In genomic region chr17:7475764-7476422, GRCh38 we compare ENCODE assay signal across 10 cellular contexts. TPM values are rescaled to one million over a fixed set of nuclear protein-coding genes. Genes with fewer than 3 reads are reported as not detected.
A peak's percentile ranks its signal among the peaks of the same experiment; 100 is the strongest.
DNase-seq lines count a peak whose midpoint lies in the region; ATAC-seq, FAIRE-seq and TF ChIP-seq lines count a peak whose summit lies in the region.
"Had no signal": no experiment of that assay in that cellular context is flagged by ENCODE, and none has a peak within 500 bp of the region (broad histone marks: within the 10 kb centered on the region; RNA-seq: fewer than 3 reads in every experiment).

No MANE protein-coding gene starts in this region.

- intact Hi-C loops in GM12878 (cut with micrococcal nuclease; ENCODE audit: unreplicated experiment): no loop called here

- no peak overlapping the region for H3K27ac ChIP-seq in GM12878 (ENCODE audit: control insufficient read depth, insufficient read depth)
- peak overlapping the region; percentile 100 for H3K27ac ChIP-seq in hepatocyte
- peak overlapping the region; percentile 97 for H3K27ac ChIP-seq in stomach smooth muscle (ENCODE audit: low read length)

- in situ Hi-C loops in GM12878 (cut with MboI): no loop called here

- ATAC-seq in GM12878 (no peak), GM21786 (IDR thresholded peaks at IDR 0.05; ENCODE audit: unreplicated experiment) (no peak), HG02884 (IDR thresholded peaks at IDR 0.05; ENCODE audit: unreplicated experiment) (no peak)

- CTCF ChIA-PET in GM12878 (lab: Yijun Ruan, JAX): interaction anchor here (0.8 to 6.2 kb wide), 7 partner anchors 9 to 120 kb away, joined by 3 to 17 read pairs (median 4); partner anchors contain the start of genes SENP3 and TMEM102

- H3K4me3 ChIP-seq in Loucy (ENCODE audit: low read length, poor library complexity, severe bottlenecking): peak overlapping the region; percentile 82
- H3K4me3 ChIP-seq in GM12878: no peak overlapping the region
- H3K4me3 ChIP-seq in hepatocyte: no peak overlapping the region
- H3K4me3 ChIP-seq in stomach smooth muscle (ENCODE audit: low read length in 2 of 2): peak overlapping the region in 1 of 2 donors; percentile 92

- RAD21 ChIA-PET in GM12878 (lab: Charles Lee; ENCODE audit: unreplicated experiment): interaction anchor here (0.7 to 1.6 kb wide), 4 partner anchors 33 to 113 kb away, joined by 3 to 5 read pairs (median 3); no protein-coding TSS in a partner anchor

- FAIRE-seq in GM12878 (lab: Jason Lieb, UNC): no peak

- H4K20me1 ChIP-seq in Loucy (ENCODE audit: insufficient read depth, low read length, poor library complexity, severe bottlenecking) (peaks cover 24% of the 10 kb centered on the region), GM12878 (ENCODE audit: control insufficient read depth, insufficient read depth) (peaks cover 2% of the 10 kb centered on the region; the same call in 1 of the 2 replicates), hepatocyte (ENCODE audit: insufficient read depth, poor library complexity, severe bottlenecking) (peaks cover 41% of the 10 kb centered on the region)

- no peak for TF ChIP-seq RAD21 in GM12878 (IDR thresholded peaks at IDR 0.05; ENCODE audit: insufficient read depth, low read depth, low read length)

- H3K79me2 ChIP-seq in Loucy (ENCODE audit: insufficient read depth, low read length) (peaks cover 86% of the 10 kb centered on the region), GM12878 (ENCODE audit: control insufficient read depth, insufficient read depth, low read length) (peaks cover 31% of the 10 kb centered on the region), hepatocyte (peaks cover 89% of the 10 kb centered on the region)

- no peak overlapping the region for H2AFZ ChIP-seq in Loucy (ENCODE audit: low read length)
- no peak overlapping the region for H2AFZ ChIP-seq in GM12878 (ENCODE audit: control insufficient read depth, low read depth, low read length)
- no peak overlapping the region for H2AFZ ChIP-seq in hepatocyte

- SMC1A ChIA-PET in GM12878 (lab: Charles Lee; ENCODE audit: uncharacterized antibody, unreplicated experiment): interaction anchor here (0.9 to 2.0 kb wide), 6 partner anchors 11 to 71 kb away, joined by 3 to 5 read pairs (median 3); partner anchors contain the start of gene TMEM102

- 90% methylated on average over 15 of the region's 15 CpGs for WGBS in GM12878 (ENCODE audit: insufficient coverage, insufficient replicate concordance, low lambda C conversion rate, missing lambda C conversion rate)
- WGBS in hepatocyte (ENCODE audit: low lambda C conversion rate, missing lambda C conversion rate): 81% methylated on average over 15 of the region's 15 CpGs

- H3K4me2 ChIP-seq in Loucy (ENCODE audit: low read depth, low read length, poor library complexity, severe bottlenecking) (peak overlapping the region; percentile 83), GM12878 (ENCODE audit: control insufficient read depth, insufficient read depth) (no peak overlapping the region), hepatocyte (peak overlapping the region; percentile 94)

- TF ChIP-seq EP300 in GM12878 (IDR thresholded peaks at IDR 0.05; ENCODE audit: borderline replicate concordance in 1 of 2, control insufficient read depth in 1 of 2, low read depth in 2 of 2, low read length in 2 of 2): no peak

- no peaks in the 10 kb centered on the region for H3F3A ChIP-seq in Loucy (ENCODE audit: low read depth)

- H3K4me1 ChIP-seq in Loucy (ENCODE audit: insufficient read depth, low read length, poor library complexity, severe bottlenecking): peaks cover 45% of the 10 kb centered on the region
- H3K4me1 ChIP-seq in GM12878 (ENCODE audit: control insufficient read depth, insufficient read depth, low read length): peaks cover 11% of the 10 kb centered on the region
- H3K4me1 ChIP-seq in hepatocyte (ENCODE audit: insufficient read depth): peaks cover 36% of the 10 kb centered on the region
- peaks cover 54% of the 10 kb centered on the region for H3K4me1 ChIP-seq in stomach smooth muscle (ENCODE audit: control insufficient read depth, insufficient read depth, low read length)

- no peaks in the 10 kb centered on the region for H3K9me2 ChIP-seq in Loucy (replicated peaks; ENCODE audit: low read depth, low read length)
- no peaks in the 10 kb centered on the region for H3K9me2 ChIP-seq in hepatocyte (replicated peaks; ENCODE audit: insufficient read depth)

- no peak for TF ChIP-seq POLR2A in GM12878 (IDR thresholded peaks at IDR 0.05; ENCODE audit: low read depth, low read length)

- H3K27me3 ChIP-seq in Loucy (ENCODE audit: insufficient read depth, low read length, poor library complexity, severe bottlenecking) (no peaks in the 10 kb centered on the region), GM12878 (replicated peaks in 1 of 2; ENCODE audit: control insufficient read depth in 2 of 2, insufficient read depth in 2 of 2, low read length in 1 of 2) (no peaks in the 10 kb centered on the region), hepatocyte (no peaks in the 10 kb centered on the region), stomach smooth muscle (ENCODE audit: control insufficient read depth in 1 of 2, insufficient read depth in 2 of 2, low read length in 2 of 2) (no peaks in the 10 kb centered on the region)

- TF ChIP-seq CTCF in Loucy (conservative IDR thresholded peaks at IDR 0.05; ENCODE audit: low read length) (no peak), GM12878 (IDR thresholded peaks at IDR 0.05 in 2 of 3, conservative IDR thresholded peaks at IDR 0.05 in 1 of 3; ENCODE audit: control insufficient read depth in 2 of 3, extremely low read depth in 1 of 3, insufficient read depth in 1 of 3, low read depth in 3 of 3, low read length in 3 of 3) (no peak), hepatocyte (IDR thresholded peaks at IDR 0.05; ENCODE audit: poor library complexity) (no peak)

- H3K9me3 ChIP-seq in Loucy (ENCODE audit: insufficient read depth, low read depth, low read length) (no peaks in the 10 kb centered on the region), GM12878 (replicated peaks; ENCODE audit: control insufficient read depth, insufficient read depth, low read length) (no peaks in the 10 kb centered on the region), hepatocyte (ENCODE audit: low read depth) (no peaks in the 10 kb centered on the region), stomach smooth muscle (ENCODE audit: control insufficient read depth in 2 of 2, low read length in 2 of 2) (no peaks in the 10 kb centered on the region)

- no peaks in the 10 kb centered on the region for H3K36me3 ChIP-seq in Loucy (ENCODE audit: insufficient read depth, low read length)
- no peaks in the 10 kb centered on the region for H3K36me3 ChIP-seq in GM12878 (ENCODE audit: control insufficient read depth in 2 of 2, insufficient read depth in 2 of 2, low read length in 1 of 2)
- no peaks in the 10 kb centered on the region for H3K36me3 ChIP-seq in hepatocyte (replicated peaks; ENCODE audit: insufficient read depth, low read depth)
- H3K36me3 ChIP-seq in stomach smooth muscle (ENCODE audit: control insufficient read depth in 2 of 2, insufficient read depth in 2 of 2, low read length in 2 of 2): peaks cover 0 to 2% of the 10 kb centered on the region in 2 donors

- H3K9ac ChIP-seq in Loucy (ENCODE audit: low read depth, low read length, poor library complexity, severe bottlenecking): peak overlapping the region; percentile 21
- no peak overlapping the region for H3K9ac ChIP-seq in GM12878 (ENCODE audit: control insufficient read depth, insufficient read depth, low read length)
- H3K9ac ChIP-seq in stomach smooth muscle (ENCODE audit: low read length in 2 of 2): peak overlapping the region in 1 of 2 donors; percentile 51

- DNase-seq in GM12878 (ENCODE audit: low read depth, low spot score) (no peak), hepatocyte (ENCODE audit: low spot score) (peak; percentile 61), RKO (ENCODE audit: low spot score) (no peak), NCI-H1105 treated with DMSO at 0.1 percent for 48 hours (lab: John Stamatoyannopoulos, UW) (no peak)
- DNase-seq: central memory CD4-positive, alpha-beta T cell had no signal

- POLR2A ChIA-PET in GM12878 (lab: Charles Lee): interaction anchor here (0.6 to 2.1 kb wide), 6 partner anchors 9 to 40 kb away, joined by 3 to 9 read pairs (median 5); partner anchors contain the start of gene TMEM102

- BruUV-seq in GM12878 (replicated peaks; lab: Mats Ljungman, UMichigan): TSS peak; percentile 45

RNA-seq across cellular contexts. Expression of gene ZBTB4, which starts 3.5 kb away (rescaled TPM):
- 26.9 and 29.2 TPM in 2 replicates for total RNA-seq in GM12878 (2013; cell fraction: nucleolus; rRNA removed)
- total RNA-seq in GM12878 (2014; rRNA removed) (7.6 and 8.3 TPM in 2 replicates), GM12878 (2014; rRNA removed; fragmentation: Illumina TruSeq; extraction: Trizol) (6.1 and 6.2 TPM in 2 replicates), GM12878 (2021) (14.9 and 15.1 TPM in 2 replicates), hepatocyte (22.7 and 27.1 TPM in 2 replicates)
- polyA plus RNA-seq in GM12878 (2011; ENCODE audit: low read depth): 6.7 TPM
- polyA plus RNA-seq in GM12878 (2011; rRNA removed) (7.6 and 8.9 TPM in 2 replicates), GM12878 (2014; fragmentation: Illumina TruSeq; extraction: Trizol) (9.2 and 9.4 TPM in 2 replicates), GM12878 (2014; fragmentation: Nextera tagmentation; extraction: Ambion mirVana) (1 to 10 TPM; 2.0 to 3.0 TPM), GM12878 (2014; rRNA removed) (8.9 and 9.7 TPM in 2 replicates), GM12878 (2016; fragmentation: Nextera tagmentation; extraction: Ambion mirVana) (1 to 10 TPM; 4.3 to 4.6 TPM), hepatocyte (20.8 and 21.5 TPM in 2 replicates)
- polyA plus RNA-seq in GM12878 (2011; cell fraction: cytosol; rRNA removed): 8.8 and 9.3 TPM in 2 replicates
- polyA plus RNA-seq in GM12878 (2011; cell fraction: nucleus; rRNA removed): 26.2 and 29.9 TPM in 2 replicates
- polyA plus RNA-seq in GM12878 (2012): 14.6 and 15.8 TPM in 2 replicates
- polyA minus RNA-seq in GM12878 (2011; rRNA and poly(A)+ RNA removed): 8.7 and 14.0 TPM in 2 replicates
- 4.5 and 4.8 TPM in 2 replicates for polyA minus RNA-seq in GM12878 (2011; cell fraction: cytosol; rRNA and poly(A)+ RNA removed)
- polyA minus RNA-seq in GM12878 (2011; cell fraction: nucleus; rRNA and poly(A)+ RNA removed): 7.0 and 12.9 TPM in 2 replicates

RNA-seq across cellular contexts. Expression of gene SLC35G6, which starts 5.4 kb away (rescaled TPM):
- total RNA-seq in GM12878 (2013; cell fraction: nucleolus; rRNA removed): not detected in 2 replicates
- total RNA-seq in GM12878 (2014; rRNA removed): not detected in 2 replicates
- not detected in 2 replicates for total RNA-seq in GM12878 (2014; rRNA removed; fragmentation: Illumina TruSeq; extraction: Trizol)
- total RNA-seq in GM12878 (2021): not detected in 2 replicates
- not detected for polyA plus RNA-seq in GM12878 (2011; ENCODE audit: low read depth)
- polyA plus RNA-seq in GM12878 (2011; rRNA removed): not detected in 2 replicates
- polyA plus RNA-seq in GM12878 (2011; cell fraction: cytosol; rRNA removed): not detected in 2 replicates
- polyA plus RNA-seq in GM12878 (2011; cell fraction: nucleus; rRNA removed): not detected in 2 replicates
- 0.13 and 0.18 TPM in 2 replicates for polyA plus RNA-seq in GM12878 (2012)
- polyA plus RNA-seq in GM12878 (2014; fragmentation: Illumina TruSeq; extraction: Trizol): not detected in 2 replicates
- polyA plus RNA-seq in GM12878 (2014; fragmentation: Nextera tagmentation; extraction: Ambion mirVana): not detected
- polyA plus RNA-seq in GM12878 (2014; rRNA removed): not detected in 2 replicates
- under 1 TPM in 1 of 2 experiments, not detected in 1; 0.20 TPM for polyA plus RNA-seq in GM12878 (2016; fragmentation: Nextera tagmentation; extraction: Ambion mirVana)
- 0.10 TPM in 1 of 2 replicates, not detected in the other for polyA minus RNA-seq in GM12878 (2011; rRNA and poly(A)+ RNA removed)
- polyA minus RNA-seq in GM12878 (2011; cell fraction: cytosol; rRNA and poly(A)+ RNA removed): not detected in 2 replicates
- not detected in 2 replicates for polyA minus RNA-seq in GM12878 (2011; cell fraction: nucleus; rRNA and poly(A)+ RNA removed)
- total RNA-seq in hepatocyte: 0.24 TPM in 1 of 2 replicates, not detected in the other
- 0.30 and 0.44 TPM in 2 replicates for polyA plus RNA-seq in hepatocyte
- total RNA-seq: HT1080 had no signal

RNA-seq across cellular contexts. Expression of gene POLR2A, which starts 8.3 kb away (rescaled TPM):
- total RNA-seq in GM12878 (2013; cell fraction: nucleolus; rRNA removed): 174 and 219 TPM in 2 replicates
- total RNA-seq in GM12878 (2014; rRNA removed) (25.6 and 28.9 TPM in 2 replicates), GM12878 (2014; rRNA removed; fragmentation: Illumina TruSeq; extraction: Trizol) (12.0 and 12.5 TPM in 2 replicates), GM12878 (2021) (111 and 121 TPM in 2 replicates), hepatocyte (50.2 and 74.5 TPM in 2 replicates)
- polyA plus RNA-seq in GM12878 (2011; ENCODE audit: low read depth): 68.9 TPM
- polyA plus RNA-seq in GM12878 (2011; rRNA removed) (7.9 and 19.3 TPM in 2 replicates), GM12878 (2014; fragmentation: Illumina TruSeq; extraction: Trizol) (47.6 and 57.7 TPM in 2 replicates), GM12878 (2014; fragmentation: Nextera tagmentation; extraction: Ambion mirVana) (1 to 10 TPM; 1.7 to 2.8 TPM), GM12878 (2014; rRNA removed) (37.8 and 45.5 TPM in 2 replicates), GM12878 (2016; fragmentation: Nextera tagmentation; extraction: Ambion mirVana) (10 to 100 TPM; 88.2 to 95.0 TPM), hepatocyte (96.3 and 98.1 TPM in 2 replicates)
- polyA plus RNA-seq in GM12878 (2011; cell fraction: cytosol; rRNA removed): 26.4 and 47.8 TPM in 2 replicates
- polyA plus RNA-seq in GM12878 (2011; cell fraction: nucleus; rRNA removed): 84.9 and 129 TPM in 2 replicates
- polyA plus RNA-seq in GM12878 (2012): 74.8 and 80.1 TPM in 2 replicates
- 99.0 and 179 TPM in 2 replicates for polyA minus RNA-seq in GM12878 (2011; rRNA and poly(A)+ RNA removed)
- polyA minus RNA-seq in GM12878 (2011; cell fraction: cytosol; rRNA and poly(A)+ RNA removed): 87.3 and 103 TPM in 2 replicates
- 91.4 and 180 TPM in 2 replicates for polyA minus RNA-seq in GM12878 (2011; cell fraction: nucleus; rRNA and poly(A)+ RNA removed)

RNA-seq across cellular contexts. Expression of gene CHRNB1, which starts 31.0 kb away (rescaled TPM):
- total RNA-seq in GM12878 (2013; cell fraction: nucleolus; rRNA removed): 8.8 and 10.3 TPM in 2 replicates
- total RNA-seq in GM12878 (2014; rRNA removed) (10.8 and 12.0 TPM in 2 replicates), GM12878 (2014; rRNA removed; fragmentation: Illumina TruSeq; extraction: Trizol) (12.8 and 12.9 TPM in 2 replicates), GM12878 (2021) (5.8 and 7.4 TPM in 2 replicates), hepatocyte (10.9 and 12.4 TPM in 2 replicates)
- 5.9 TPM for polyA plus RNA-seq in GM12878 (2011; ENCODE audit: low read depth)
- polyA plus RNA-seq in GM12878 (2011; rRNA removed) (9.1 and 11.0 TPM in 2 replicates), GM12878 (2014; fragmentation: Illumina TruSeq; extraction: Trizol) (12.2 and 14.4 TPM in 2 replicates), GM12878 (2014; fragmentation: Nextera tagmentation; extraction: Ambion mirVana) (10 to 100 TPM; 13.2 to 14.8 TPM), GM12878 (2014; rRNA removed) (10.6 and 11.6 TPM in 2 replicates), GM12878 (2016; fragmentation: Nextera tagmentation; extraction: Ambion mirVana) (10 to 100 TPM in 1 of 2 experiments, 1 to 10 TPM in 1; 8.5 to 10.7 TPM), hepatocyte (16.9 and 17.5 TPM in 2 replicates)
- 20.4 and 24.7 TPM in 2 replicates for polyA plus RNA-seq in GM12878 (2011; cell fraction: cytosol; rRNA removed)
- 9.5 and 9.7 TPM in 2 replicates for polyA plus RNA-seq in GM12878 (2011; cell fraction: nucleus; rRNA removed)
- polyA plus RNA-seq in GM12878 (2012): 10.9 and 11.6 TPM in 2 replicates
- polyA minus RNA-seq in GM12878 (2011; rRNA and poly(A)+ RNA removed): 7.5 and 13.9 TPM in 2 replicates
- 2.1 and 4.1 TPM in 2 replicates for polyA minus RNA-seq in GM12878 (2011; cell fraction: cytosol; rRNA and poly(A)+ RNA removed)
- 3.0 and 4.3 TPM in 2 replicates for polyA minus RNA-seq in GM12878 (2011; cell fraction: nucleus; rRNA and poly(A)+ RNA removed)

RNA-seq across cellular contexts. Expression of gene FGF11, which starts 36.6 kb away (rescaled TPM):
- total RNA-seq in GM12878 (2013; cell fraction: nucleolus; rRNA removed): 23.7 and 26.4 TPM in 2 replicates
- total RNA-seq in GM12878 (2014; rRNA removed) (2.3 and 3.0 TPM in 2 replicates), GM12878 (2014; rRNA removed; fragmentation: Illumina TruSeq; extraction: Trizol) (1.8 and 2.4 TPM in 2 replicates), GM12878 (2021) (3.0 TPM in 2 replicates), hepatocyte (1.4 and 2.7 TPM in 2 replicates)
- polyA plus RNA-seq in GM12878 (2011; ENCODE audit: low read depth): 13.9 TPM
- polyA plus RNA-seq in GM12878 (2011; rRNA removed) (15.6 and 21.1 TPM in 2 replicates), GM12878 (2014; fragmentation: Illumina TruSeq; extraction: Trizol) (3.5 and 4.1 TPM in 2 replicates), GM12878 (2014; fragmentation: Nextera tagmentation; extraction: Ambion mirVana) (1 to 10 TPM in 1 of 2 experiments, under 1 TPM in 1; 0.69 to 1.3 TPM), GM12878 (2014; rRNA removed) (2.3 and 2.8 TPM in 2 replicates), GM12878 (2016; fragmentation: Nextera tagmentation; extraction: Ambion mirVana) (1 to 10 TPM in 1 of 2 experiments, under 1 TPM in 1; 0.97 to 1.8 TPM), hepatocyte (3.6 and 3.8 TPM in 2 replicates)
- polyA plus RNA-seq in GM12878 (2011; cell fraction: cytosol; rRNA removed): 14.9 and 20.2 TPM in 2 replicates
- polyA plus RNA-seq in GM12878 (2011; cell fraction: nucleus; rRNA removed): 42.8 and 79.1 TPM in 2 replicates
- 18.4 and 22.6 TPM in 2 replicates for polyA plus RNA-seq in GM12878 (2012)
- 6.2 and 10.5 TPM in 2 replicates for polyA minus RNA-seq in GM12878 (2011; rRNA and poly(A)+ RNA removed)
- polyA minus RNA-seq in GM12878 (2011; cell fraction: cytosol; rRNA and poly(A)+ RNA removed): 3.7 and 3.8 TPM in 2 replicates
- 6.6 and 6.9 TPM in 2 replicates for polyA minus RNA-seq in GM12878 (2011; cell fraction: nucleus; rRNA and poly(A)+ RNA removed)
